In the genomic region with DNA sequence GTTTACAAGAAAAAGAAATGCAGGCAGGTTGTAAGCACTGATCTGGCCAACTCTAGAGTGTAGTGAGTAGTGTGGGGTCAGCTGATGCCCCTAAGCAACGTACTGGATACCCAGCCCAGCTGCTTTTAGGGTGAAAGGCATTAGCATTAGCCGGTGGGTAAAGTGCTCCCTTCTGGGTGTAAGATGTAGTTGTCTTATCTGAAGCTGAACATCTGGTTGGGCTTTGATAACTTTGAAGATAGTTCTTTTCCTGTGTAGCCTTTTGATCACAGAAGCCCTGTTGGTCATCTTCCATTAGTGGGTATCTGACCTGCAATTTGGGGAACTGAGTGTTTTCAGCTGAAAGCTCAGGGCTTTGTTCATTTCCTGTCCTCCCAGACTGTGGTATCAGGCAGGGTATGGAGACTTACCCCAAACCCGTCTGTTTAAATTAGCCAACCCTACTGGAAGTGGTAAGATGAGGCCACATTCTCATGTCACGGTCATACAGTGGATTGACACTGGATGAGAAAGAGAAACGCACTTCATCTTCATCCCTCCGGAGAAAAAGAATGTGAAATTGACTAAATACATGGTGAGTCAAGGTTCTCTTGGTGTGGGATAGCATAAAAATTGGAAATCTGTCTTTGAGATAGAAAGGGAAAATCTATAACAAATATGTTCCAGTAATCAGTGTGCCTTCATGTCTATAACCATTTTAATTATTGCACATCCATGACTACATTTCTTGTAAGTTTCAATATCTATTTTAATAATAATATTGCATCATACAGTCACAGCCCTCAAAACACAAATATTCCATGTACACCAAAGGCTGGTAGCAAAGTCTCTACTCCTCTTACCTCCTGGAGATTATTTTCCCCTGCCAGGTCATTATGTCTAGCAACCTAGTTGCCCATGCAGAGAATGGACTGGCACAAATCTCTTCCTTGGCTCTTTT, we compare ENCODE assay signal across 8 cellular contexts. TPM values are rescaled to one million over a fixed set of nuclear protein-coding genes. Genes with fewer than 3 reads are reported as not detected.
DNase-seq lines count a peak whose midpoint lies in the region; ATAC-seq, FAIRE-seq and TF ChIP-seq lines count a peak whose summit lies in the region.

No MANE protein-coding gene starts in this region.

- H3K27me3 Mint-ChIP-seq in astrocyte (ENCODE audit: low read depth, unreplicated experiment) = peaks cover 2% of the 10 kb centered on the region

- no peaks in the 10 kb centered on the region for H3K9me3 Mint-ChIP-seq in astrocyte (ENCODE audit: unreplicated experiment)

- no peaks in the 10 kb centered on the region for H3K36me3 Mint-ChIP-seq in astrocyte (ENCODE audit: low read depth, unreplicated experiment)

- no peak overlapping the region for H3K4me3 ChIP-seq in astrocyte (ENCODE audit: insufficient read depth, low read depth, low read length)
- peak overlapping the region; percentile 54 for H3K4me3 ChIP-seq in thymus (ENCODE audit: low read length)
- H3K4me3 ChIP-seq in HAP-1 = no peak overlapping the region

- H3K9me3 ChIP-seq in astrocyte (ENCODE audit: insufficient read depth, low read depth, low read length) (no peaks in the 10 kb centered on the region), thymus (ENCODE audit: control insufficient read depth) (no peaks in the 10 kb centered on the region), HAP-1 (no peaks in the 10 kb centered on the region)

- H4K20me1 ChIP-seq in astrocyte (ENCODE audit: insufficient read depth, low read length) = no peaks in the 10 kb centered on the region

- no peak overlapping the region for H3K9ac ChIP-seq in astrocyte (ENCODE audit: low read length)

- H3K4me3 Mint-ChIP-seq in astrocyte (ENCODE audit: unreplicated experiment) = no peak overlapping the region

- in situ Hi-C loops in HAP-1 (cut with MboI; ENCODE audit: low sequenced_read_pairs) = no loop called here

- H3K79me2 ChIP-seq in astrocyte (ENCODE audit: insufficient read depth, low read length) = no peaks in the 10 kb centered on the region

- DNase-seq in KG1 (lab: John Stamatoyannopoulos, UW) (peak; percentile 45), astrocyte (ENCODE audit: low read depth) (no peak), HAP-1 (ENCODE audit: low spot score in 2 of 2) (no peak), HTR-8/SVneo (ENCODE audit: insufficient read length, low spot score) (no peak), hippocampal formation (lab: John Stamatoyannopoulos, UW) (no peak)

- H3K36me3 ChIP-seq in astrocyte (ENCODE audit: insufficient read depth, low read length) (no peaks in the 10 kb centered on the region), thymus (ENCODE audit: control insufficient read depth, insufficient read depth) (peaks cover 9% of the 10 kb centered on the region), HAP-1 (replicated peaks) (no peaks in the 10 kb centered on the region)

- 8% methylated on average over 6 of the region's 6 CpGs for WGBS in thymus

- H2AFZ ChIP-seq in astrocyte (ENCODE audit: low read depth, low read length) = peak overlapping the region; percentile 4

- FAIRE-seq in astrocyte (lab: Jason Lieb, UNC) (no peak), HTR-8/SVneo (lab: Jason Lieb, UNC) (no peak)

- H3K4me2 ChIP-seq in astrocyte (ENCODE audit: low read length) = no peak overlapping the region

- H3K27me3 ChIP-seq in astrocyte (ENCODE audit: insufficient read depth, low read length) (no peaks in the 10 kb centered on the region), thymus (ENCODE audit: control insufficient read depth, insufficient read depth) (no peaks in the 10 kb centered on the region), HAP-1 (ENCODE audit: low read depth) (no peaks in the 10 kb centered on the region)

- no peaks in the 10 kb centered on the region for H3K4me1 ChIP-seq in astrocyte (ENCODE audit: insufficient read depth, low read length)
- peaks cover 34% of the 10 kb centered on the region for H3K4me1 ChIP-seq in thymus (ENCODE audit: control insufficient read depth, insufficient read depth, low read length)
- peaks cover 8% of the 10 kb centered on the region for H3K4me1 ChIP-seq in HAP-1

- ATAC-seq in GM18499 (IDR thresholded peaks at IDR 0.05; ENCODE audit: insufficient read depth, unreplicated experiment) = peak; percentile 50
- ATAC-seq in GM21576 (IDR thresholded peaks at IDR 0.05; ENCODE audit: unreplicated experiment) = peak; percentile 65

- TF ChIP-seq CTCF in astrocyte (IDR thresholded peaks at IDR 0.05; ENCODE audit: insufficient read depth, low read depth, low read length) = no peak

- peak overlapping the region; percentile 56 for H3K27ac Mint-ChIP-seq in astrocyte (ENCODE audit: unreplicated experiment)

- H3K27ac ChIP-seq in astrocyte (ENCODE audit: low read depth, low read length) (no peak overlapping the region), thymus (ENCODE audit: low read depth) (peak overlapping the region; percentile 74)

- H3K4me1 Mint-ChIP-seq in astrocyte (ENCODE audit: low read depth, unreplicated experiment) = peaks cover 9% of the 10 kb centered on the region

RNA-seq across cellular contexts. Expression of gene RHOH, which starts 8.7 kb away (rescaled TPM):
- not detected in 2 replicates for total RNA-seq in astrocyte
- polyA plus RNA-seq in thymus = 71.2 TPM
